ENCODE assay signal across 1 cellular context in the genomic region with DNA sequence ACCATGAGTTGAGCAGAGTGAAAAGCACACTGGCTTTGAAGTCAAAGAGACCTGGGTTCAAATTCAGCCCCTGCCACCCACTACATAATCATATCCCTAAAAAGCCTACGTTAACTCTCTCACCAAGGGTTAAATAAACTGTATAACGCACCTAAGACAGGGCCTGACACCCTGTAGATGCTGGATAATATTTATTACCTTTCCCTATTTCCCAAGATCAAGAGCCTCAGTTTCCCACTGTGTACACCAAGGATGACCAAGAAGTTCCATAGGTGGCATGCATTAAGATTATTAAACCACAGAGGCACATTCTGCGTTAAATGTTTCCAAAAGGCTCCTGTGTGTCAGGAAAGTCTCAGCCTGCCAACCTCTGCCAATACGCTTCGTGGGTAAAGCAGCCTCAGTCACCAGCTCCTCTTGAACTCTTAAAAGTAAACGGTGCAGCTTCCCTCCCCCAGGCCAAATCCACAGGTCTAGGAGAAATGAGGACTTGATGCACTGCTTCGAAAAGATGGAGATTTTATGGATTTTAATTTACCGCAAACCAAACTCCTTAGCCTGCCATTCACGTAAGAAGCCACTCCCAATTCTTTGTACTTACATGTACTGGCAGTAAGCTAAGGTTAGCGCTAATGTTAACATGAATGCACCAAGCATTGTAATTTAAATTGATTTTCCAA.
TF ChIP-seq lines count a peak whose summit lies in the region.

No MANE protein-coding gene starts in this region.

TF ChIP-seq in H1, 55 proteins besides CTCF, POLR2A, EP300 and RAD21:
- TF ChIP-seq SIN3A (conservative IDR thresholded peaks at IDR 0.05 in 1 of 2, IDR thresholded peaks at IDR 0.05 in 1 of 2; ENCODE audit: low read depth in 1 of 2, low read length in 2 of 2) (no peak), SUZ12 (IDR thresholded peaks at IDR 0.05; ENCODE audit: low read length) (no peak), CBX8 (IDR thresholded peaks at IDR 0.05; ENCODE audit: borderline replicate concordance, low read depth, low read length) (no peak), BRCA1 (IDR thresholded peaks at IDR 0.05; ENCODE audit: low read depth, low read length) (no peak), POLR2AphosphoS5 (IDR thresholded peaks at IDR 0.05; ENCODE audit: low read depth, low read length) (no peak), JUN (IDR thresholded peaks at IDR 0.05; ENCODE audit: low read depth, low read length) (no peak), BACH1 (IDR thresholded peaks at IDR 0.05; ENCODE audit: low read length) (no peak), CBX5 (IDR thresholded peaks at IDR 0.05; ENCODE audit: low read depth, low read length) (no peak)
- TF ChIP-seq, protein P1, sequence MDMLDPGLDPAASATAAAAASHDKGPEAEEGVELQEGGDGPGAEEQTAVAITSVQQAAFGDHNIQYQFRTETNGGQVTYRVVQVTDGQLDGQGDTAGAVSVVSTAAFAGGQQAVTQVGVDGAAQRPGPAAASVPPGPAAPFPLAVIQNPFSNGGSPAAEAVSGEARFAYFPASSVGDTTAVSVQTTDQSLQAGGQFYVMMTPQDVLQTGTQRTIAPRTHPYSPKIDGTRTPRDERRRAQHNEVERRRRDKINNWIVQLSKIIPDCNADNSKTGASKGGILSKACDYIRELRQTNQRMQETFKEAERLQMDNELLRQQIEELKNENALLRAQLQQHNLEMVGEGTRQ (IDR thresholded peaks at IDR 0.05; ENCODE audit: low read length), result no peak
- TF ChIP-seq, protein P2, sequence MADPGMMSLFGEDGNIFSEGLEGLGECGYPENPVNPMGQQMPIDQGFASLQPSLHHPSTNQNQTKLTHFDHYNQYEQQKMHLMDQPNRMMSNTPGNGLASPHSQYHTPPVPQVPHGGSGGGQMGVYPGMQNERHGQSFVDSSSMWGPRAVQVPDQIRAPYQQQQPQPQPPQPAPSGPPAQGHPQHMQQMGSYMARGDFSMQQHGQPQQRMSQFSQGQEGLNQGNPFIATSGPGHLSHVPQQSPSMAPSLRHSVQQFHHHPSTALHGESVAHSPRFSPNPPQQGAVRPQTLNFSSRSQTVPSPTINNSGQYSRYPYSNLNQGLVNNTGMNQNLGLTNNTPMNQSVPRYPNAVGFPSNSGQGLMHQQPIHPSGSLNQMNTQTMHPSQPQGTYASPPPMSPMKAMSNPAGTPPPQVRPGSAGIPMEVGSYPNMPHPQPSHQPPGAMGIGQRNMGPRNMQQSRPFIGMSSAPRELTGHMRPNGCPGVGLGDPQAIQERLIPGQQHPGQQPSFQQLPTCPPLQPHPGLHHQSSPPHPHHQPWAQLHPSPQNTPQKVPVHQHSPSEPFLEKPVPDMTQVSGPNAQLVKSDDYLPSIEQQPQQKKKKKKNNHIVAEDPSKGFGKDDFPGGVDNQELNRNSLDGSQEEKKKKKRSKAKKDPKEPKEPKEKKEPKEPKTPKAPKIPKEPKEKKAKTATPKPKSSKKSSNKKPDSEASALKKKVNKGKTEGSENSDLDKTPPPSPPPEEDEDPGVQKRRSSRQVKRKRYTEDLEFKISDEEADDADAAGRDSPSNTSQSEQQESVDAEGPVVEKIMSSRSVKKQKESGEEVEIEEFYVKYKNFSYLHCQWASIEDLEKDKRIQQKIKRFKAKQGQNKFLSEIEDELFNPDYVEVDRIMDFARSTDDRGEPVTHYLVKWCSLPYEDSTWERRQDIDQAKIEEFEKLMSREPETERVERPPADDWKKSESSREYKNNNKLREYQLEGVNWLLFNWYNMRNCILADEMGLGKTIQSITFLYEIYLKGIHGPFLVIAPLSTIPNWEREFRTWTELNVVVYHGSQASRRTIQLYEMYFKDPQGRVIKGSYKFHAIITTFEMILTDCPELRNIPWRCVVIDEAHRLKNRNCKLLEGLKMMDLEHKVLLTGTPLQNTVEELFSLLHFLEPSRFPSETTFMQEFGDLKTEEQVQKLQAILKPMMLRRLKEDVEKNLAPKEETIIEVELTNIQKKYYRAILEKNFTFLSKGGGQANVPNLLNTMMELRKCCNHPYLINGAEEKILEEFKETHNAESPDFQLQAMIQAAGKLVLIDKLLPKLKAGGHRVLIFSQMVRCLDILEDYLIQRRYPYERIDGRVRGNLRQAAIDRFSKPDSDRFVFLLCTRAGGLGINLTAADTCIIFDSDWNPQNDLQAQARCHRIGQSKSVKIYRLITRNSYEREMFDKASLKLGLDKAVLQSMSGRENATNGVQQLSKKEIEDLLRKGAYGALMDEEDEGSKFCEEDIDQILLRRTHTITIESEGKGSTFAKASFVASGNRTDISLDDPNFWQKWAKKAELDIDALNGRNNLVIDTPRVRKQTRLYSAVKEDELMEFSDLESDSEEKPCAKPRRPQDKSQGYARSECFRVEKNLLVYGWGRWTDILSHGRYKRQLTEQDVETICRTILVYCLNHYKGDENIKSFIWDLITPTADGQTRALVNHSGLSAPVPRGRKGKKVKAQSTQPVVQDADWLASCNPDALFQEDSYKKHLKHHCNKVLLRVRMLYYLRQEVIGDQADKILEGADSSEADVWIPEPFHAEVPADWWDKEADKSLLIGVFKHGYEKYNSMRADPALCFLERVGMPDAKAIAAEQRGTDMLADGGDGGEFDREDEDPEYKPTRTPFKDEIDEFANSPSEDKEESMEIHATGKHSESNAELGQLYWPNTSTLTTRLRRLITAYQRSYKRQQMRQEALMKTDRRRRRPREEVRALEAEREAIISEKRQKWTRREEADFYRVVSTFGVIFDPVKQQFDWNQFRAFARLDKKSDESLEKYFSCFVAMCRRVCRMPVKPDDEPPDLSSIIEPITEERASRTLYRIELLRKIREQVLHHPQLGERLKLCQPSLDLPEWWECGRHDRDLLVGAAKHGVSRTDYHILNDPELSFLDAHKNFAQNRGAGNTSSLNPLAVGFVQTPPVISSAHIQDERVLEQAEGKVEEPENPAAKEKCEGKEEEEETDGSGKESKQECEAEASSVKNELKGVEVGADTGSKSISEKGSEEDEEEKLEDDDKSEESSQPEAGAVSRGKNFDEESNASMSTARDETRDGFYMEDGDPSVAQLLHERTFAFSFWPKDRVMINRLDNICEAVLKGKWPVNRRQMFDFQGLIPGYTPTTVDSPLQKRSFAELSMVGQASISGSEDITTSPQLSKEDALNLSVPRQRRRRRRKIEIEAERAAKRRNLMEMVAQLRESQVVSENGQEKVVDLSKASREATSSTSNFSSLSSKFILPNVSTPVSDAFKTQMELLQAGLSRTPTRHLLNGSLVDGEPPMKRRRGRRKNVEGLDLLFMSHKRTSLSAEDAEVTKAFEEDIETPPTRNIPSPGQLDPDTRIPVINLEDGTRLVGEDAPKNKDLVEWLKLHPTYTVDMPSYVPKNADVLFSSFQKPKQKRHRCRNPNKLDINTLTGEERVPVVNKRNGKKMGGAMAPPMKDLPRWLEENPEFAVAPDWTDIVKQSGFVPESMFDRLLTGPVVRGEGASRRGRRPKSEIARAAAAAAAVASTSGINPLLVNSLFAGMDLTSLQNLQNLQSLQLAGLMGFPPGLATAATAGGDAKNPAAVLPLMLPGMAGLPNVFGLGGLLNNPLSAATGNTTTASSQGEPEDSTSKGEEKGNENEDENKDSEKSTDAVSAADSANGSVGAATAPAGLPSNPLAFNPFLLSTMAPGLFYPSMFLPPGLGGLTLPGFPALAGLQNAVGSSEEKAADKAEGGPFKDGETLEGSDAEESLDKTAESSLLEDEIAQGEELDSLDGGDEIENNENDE (IDR thresholded peaks at IDR 0.05; ENCODE audit: insufficient replicate concordance, low read length), result no peak
